9 cellular contexts compared by ENCODE assay signal in genomic region chr2:138948070-138948539, GRCh38.
DNase-seq lines count a peak whose midpoint lies in the region; ATAC-seq and TF ChIP-seq lines count a peak whose summit lies in the region.
"Had no signal": no experiment of that assay in that cellular context is flagged by ENCODE, and none has a peak within 500 bp of the region (broad histone marks: within the 10 kb centered on the region; RNA-seq: fewer than 3 reads in every experiment).

No MANE protein-coding gene starts in this region.

- H3K9me3 Mint-ChIP-seq in WTC11: peaks cover 7% of the 10 kb centered on the region

- no peaks in the 10 kb centered on the region for H3K4me1 ChIP-seq in Panc1 (ENCODE audit: control insufficient read depth, insufficient read depth, low read length)
- no peaks in the 10 kb centered on the region for H3K4me1 ChIP-seq in hepatocyte (ENCODE audit: insufficient read depth)
- peaks cover 0 to 11% (median 0%) of the 10 kb centered on the region in 4 donors for H3K4me1 ChIP-seq in stomach

- no peak for TF ChIP-seq EP300 in stomach (IDR thresholded peaks at IDR 0.05)

- POLR2A ChIA-PET in Panc1 (lab: Charles Lee) (no interaction called here), WTC11 (lab: Charles Lee) (no interaction called here)

- H3K4me2 ChIP-seq in hepatocyte: no peak overlapping the region

- CTCF ChIA-PET in Panc1 (lab: Charles Lee) (no interaction called here), WTC11 (lab: Charles Lee) (no interaction called here)

- H4K20me1 ChIP-seq in hepatocyte (ENCODE audit: insufficient read depth, poor library complexity, severe bottlenecking): no peaks in the 10 kb centered on the region

- DNase-seq in EL: peak; percentile 25
- DNase-seq in Panc1 (ENCODE audit: low read depth, low spot score): peak; percentile 88
- DNase-seq in hepatocyte (ENCODE audit: low spot score): peak; percentile 43
- no peak for DNase-seq in stomach
- DNase-seq in WTC11 (ENCODE audit: low spot score): no peak
- DNase-seq in head of caudate nucleus: no peak
- no peak for DNase-seq in 8988T

- H2AFZ ChIP-seq in hepatocyte: no peak overlapping the region

- H3K79me2 ChIP-seq in hepatocyte: no peaks in the 10 kb centered on the region

- peaks cover 14% of the 10 kb centered on the region for H3K4me1 Mint-ChIP-seq in WTC11

- H3K36me3 Mint-ChIP-seq in WTC11: no peaks in the 10 kb centered on the region
- H3K36me3 Mint-ChIP-seq: natural killer cell treated with Interleukin-12 subunit alpha and Interleukin-12 subunit beta and Interleukin-15 and Interleukin-18, amount 100 ng/mL, for 72 hours had no signal

- in situ Hi-C loops in Panc1 (cut with HindIII; ENCODE audit: low pct_unique_long_range_greater_than_20kb, low sequenced_read_pairs): no loop called here

- no peaks in the 10 kb centered on the region for H3K36me3 ChIP-seq in Panc1 (ENCODE audit: control insufficient read depth, insufficient read depth, low read length)
- no peaks in the 10 kb centered on the region for H3K36me3 ChIP-seq in hepatocyte (replicated peaks; ENCODE audit: insufficient read depth, low read depth)
- no peaks in the 10 kb centered on the region for H3K36me3 ChIP-seq in stomach

- intact Hi-C loops in Panc1 (cut with micrococcal nuclease; ENCODE audit: unreplicated experiment): no loop called here
- intact Hi-C loops in stomach (cut with DNase I; ENCODE audit: low total_unique reads): no loop called here
- intact Hi-C loops in head of caudate nucleus (cut with DNase I): no loop called here

- H3K9me2 ChIP-seq in hepatocyte (replicated peaks; ENCODE audit: insufficient read depth): no peaks in the 10 kb centered on the region

- no peak overlapping the region for H3K27ac Mint-ChIP-seq in WTC11
- H3K27ac Mint-ChIP-seq: natural killer cell treated with Interleukin-12 subunit alpha and Interleukin-12 subunit beta and Interleukin-15 and Interleukin-18, amount 100 ng/mL, for 72 hours had no signal

- no peak for TF ChIP-seq POLR2A in stomach (IDR thresholded peaks at IDR 0.05)

- H3K4me3 ChIP-seq in Panc1 (ENCODE audit: low read depth in 2 of 2, low read length in 2 of 2) (no peak overlapping the region), hepatocyte (no peak overlapping the region), stomach (no peak overlapping the region)

- H3K27me3 ChIP-seq in Panc1 (ENCODE audit: control insufficient read depth, insufficient read depth, low read length) (no peaks in the 10 kb centered on the region), hepatocyte (no peaks in the 10 kb centered on the region), stomach (no peaks in the 10 kb centered on the region)

- WGBS in hepatocyte (ENCODE audit: low lambda C conversion rate, missing lambda C conversion rate): 0% methylated on average over 1 of the region's 1 CpG
- WGBS in stomach, 5 donors: 0 to 16% (median 0%) methylated on average over 1 of the region's 1 CpG

- no peak overlapping the region for H3K27ac ChIP-seq in Panc1 (ENCODE audit: low read length)
- no peak overlapping the region for H3K27ac ChIP-seq in hepatocyte
- no peak overlapping the region for H3K27ac ChIP-seq in stomach

- TF ChIP-seq CTCF in Panc1 (IDR thresholded peaks at IDR 0.05) (no peak), hepatocyte (IDR thresholded peaks at IDR 0.05; ENCODE audit: poor library complexity) (no peak), stomach (IDR thresholded peaks at IDR 0.05) (no peak), WTC11 (IDR thresholded peaks at IDR 0.05) (no peak)

- H3K27me3 Mint-ChIP-seq in WTC11 (ENCODE audit: low read depth): no peaks in the 10 kb centered on the region
- H3K27me3 Mint-ChIP-seq: natural killer cell treated with Interleukin-12 subunit alpha and Interleukin-12 subunit beta and Interleukin-15 and Interleukin-18, amount 100 ng/mL, for 72 hours had no signal

- peak; percentile 83 for ATAC-seq in HG02759 (IDR thresholded peaks at IDR 0.05; ENCODE audit: unreplicated experiment)
- peak; percentile 94 for ATAC-seq in Panc1
- ATAC-seq in WTC11: no peak
- ATAC-seq: natural killer cell treated with Interleukin-12 subunit alpha and Interleukin-12 subunit beta and Interleukin-15 and Interleukin-18, amount 100 ng/mL, for 72 hours had no signal

- no peak overlapping the region for H3K4me3 Mint-ChIP-seq in WTC11
- H3K4me3 Mint-ChIP-seq: natural killer cell treated with Interleukin-12 subunit alpha and Interleukin-12 subunit beta and Interleukin-15 and Interleukin-18, amount 100 ng/mL, for 72 hours had no signal

- H3K9me3 ChIP-seq in Panc1 (ENCODE audit: control insufficient read depth, insufficient read depth, low read depth, low read length) (no peaks in the 10 kb centered on the region), hepatocyte (ENCODE audit: low read depth) (no peaks in the 10 kb centered on the region), stomach (no peaks in the 10 kb centered on the region)

- BruUV-seq in Panc1 (replicated peaks; lab: Mats Ljungman, UMichigan): no TSS peak

TF ChIP-seq in WTC11, 78 proteins besides CTCF, POLR2A, EP300 and RAD21:
- TF ChIP-seq ZNF138 (CRISPR knock-in tag; conservative IDR thresholded peaks at IDR 0.05) (no peak), ZNF121 (CRISPR knock-in tag; IDR thresholded peaks at IDR 0.05) (no peak), E2F1 (CRISPR knock-in tag; IDR thresholded peaks at IDR 0.05) (no peak), KAT7 (CRISPR knock-in tag; IDR thresholded peaks at IDR 0.05; ENCODE audit: borderline replicate concordance) (no peak), AR (CRISPR knock-in tag; IDR thresholded peaks at IDR 0.05) (no peak), HMGA2 (CRISPR knock-in tag; IDR thresholded peaks at IDR 0.05) (no peak), MAX (CRISPR knock-in tag; IDR thresholded peaks at IDR 0.05) (no peak), MXD4 (CRISPR knock-in tag; IDR thresholded peaks at IDR 0.05; ENCODE audit: borderline replicate concordance) (no peak), OVOL2 (CRISPR knock-in tag; IDR thresholded peaks at IDR 0.05; ENCODE audit: borderline replicate concordance) (no peak), SP1 (CRISPR knock-in tag; conservative IDR thresholded peaks at IDR 0.05) (no peak), ATF1 (CRISPR knock-in tag; IDR thresholded peaks at IDR 0.05) (no peak), NR3C1 (CRISPR knock-in tag; conservative IDR thresholded peaks at IDR 0.05; ENCODE audit: low read depth) (no peak), ZNF396 (CRISPR knock-in tag; IDR thresholded peaks at IDR 0.05; ENCODE audit: borderline replicate concordance) (no peak)

Comparison
In these comparisons a context has a peak if more than half of its experiments do, and no peak if none do; other contexts are left out.
1. DNase-seq: peak in EL (single experiment), Panc1 (single experiment) and hepatocyte (single experiment); none in stomach (single experiment), WTC11 (single experiment), head of caudate nucleus (0 of 42) and 8988T (single experiment).